ENCODE assay signal across 9 cellular contexts in the genomic region with DNA sequence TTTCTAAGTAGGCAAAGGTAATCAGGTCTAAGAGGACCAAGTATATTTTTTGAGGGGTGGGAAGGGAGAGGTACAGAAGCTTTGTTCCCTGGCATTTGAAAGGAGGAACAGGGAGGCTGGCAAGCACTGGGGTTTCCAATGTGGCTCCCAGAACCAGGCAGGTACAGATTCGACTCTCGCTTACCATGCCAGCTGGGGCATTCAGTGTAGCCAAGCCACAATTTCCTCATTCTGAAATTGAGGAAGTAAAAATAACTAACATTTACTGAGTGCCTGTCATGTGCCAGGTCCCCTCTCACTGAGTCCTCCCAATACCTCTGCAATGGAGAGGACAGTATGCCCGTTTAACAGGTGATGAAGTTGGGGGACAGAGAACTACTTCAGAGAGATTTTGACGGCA. TPM values are rescaled to one million over a fixed set of nuclear protein-coding genes. Genes with fewer than 3 reads are reported as not detected.
DNase-seq lines count a peak whose midpoint lies in the region; ATAC-seq and TF ChIP-seq lines count a peak whose summit lies in the region.
"Had no signal": no experiment of that assay in that cellular context is flagged by ENCODE, and none has a peak within 500 bp of the region (broad histone marks: within the 10 kb centered on the region; RNA-seq: fewer than 3 reads in every experiment).

No MANE protein-coding gene starts in this region.

- no peak overlapping the region for H3K4me3 ChIP-seq in naive thymus-derived CD4-positive, alpha-beta T cell (ENCODE audit: low read length)
- H3K4me3 ChIP-seq in Caco-2 (ENCODE audit: low read depth, low read length) = no peak overlapping the region

- ATAC-seq in GM19025 (IDR thresholded peaks at IDR 0.05; ENCODE audit: low read depth, unreplicated experiment) (peak; percentile 80), HG02870 (IDR thresholded peaks at IDR 0.05; ENCODE audit: unreplicated experiment) (peak; percentile 57)
- peak; percentile 81 for ATAC-seq in naive thymus-derived CD4-positive, alpha-beta T cell

- peaks cover 0 to 3% (median 0%) of the 10 kb centered on the region in 7 donors for H3K4me1 Mint-ChIP-seq in naive thymus-derived CD4-positive, alpha-beta T cell
- no peaks in the 10 kb centered on the region for H3K4me1 Mint-ChIP-seq in Caco-2 (ENCODE audit: low read depth, unreplicated experiment)

- peaks cover 15 to 39% (median 37%) of the 10 kb centered on the region in 5 donors for H3K27me3 Mint-ChIP-seq in naive thymus-derived CD4-positive, alpha-beta T cell
- peaks cover 13% of the 10 kb centered on the region for H3K27me3 Mint-ChIP-seq in Caco-2 (ENCODE audit: insufficient read depth, unreplicated experiment)

- no peaks in the 10 kb centered on the region for H3K4me1 ChIP-seq in naive thymus-derived CD4-positive, alpha-beta T cell (ENCODE audit: control insufficient read depth in 2 of 2, insufficient read depth in 2 of 2, low read length in 2 of 2)
- no peaks in the 10 kb centered on the region for H3K4me1 ChIP-seq in Caco-2

- H3K4me3 Mint-ChIP-seq in naive thymus-derived CD4-positive, alpha-beta T cell = no peak overlapping the region
- no peak overlapping the region for H3K4me3 Mint-ChIP-seq in Caco-2 (ENCODE audit: unreplicated experiment)

- POLR2A ChIA-PET in naive thymus-derived CD4-positive, alpha-beta T cell (lab: Charles Lee) = no interaction called here
- POLR2A ChIA-PET in Caco-2 (lab: Charles Lee) = no interaction called here

- no peak overlapping the region for H3K27ac Mint-ChIP-seq in naive thymus-derived CD4-positive, alpha-beta T cell
- H3K27ac Mint-ChIP-seq in Caco-2 (ENCODE audit: unreplicated experiment) = no peak overlapping the region

- CTCF ChIA-PET in naive thymus-derived CD4-positive, alpha-beta T cell (lab: Charles Lee) = no interaction called here
- CTCF ChIA-PET in Caco-2 (lab: Charles Lee) = no interaction called here

- no peaks in the 10 kb centered on the region for H3K27me3 ChIP-seq in naive thymus-derived CD4-positive, alpha-beta T cell (ENCODE audit: control insufficient read depth in 2 of 2, insufficient read depth in 2 of 2, low read length in 2 of 2)
- H3K27me3 ChIP-seq in Caco-2 (replicated peaks; ENCODE audit: control insufficient read depth, insufficient read depth, low read length) = peaks cover 2% of the 10 kb centered on the region

- BruUV-seq in Caco-2 (replicated peaks; lab: Mats Ljungman, UMichigan) = no TSS peak

- H3K36me3 Mint-ChIP-seq in naive thymus-derived CD4-positive, alpha-beta T cell = no peaks in the 10 kb centered on the region
- H3K36me3 Mint-ChIP-seq in Caco-2 (ENCODE audit: insufficient read depth, unreplicated experiment) = no peaks in the 10 kb centered on the region

- intact Hi-C loops in naive thymus-derived CD4-positive, alpha-beta T cell (cut with micrococcal nuclease) = no loop called here
- intact Hi-C loops in Caco-2 (cut with micrococcal nuclease; ENCODE audit: unreplicated experiment) = no loop called here

- DNase-seq in MV-4-11 (lab: John Stamatoyannopoulos, UW) (peak; percentile 95), NCI-H526 (lab: John Stamatoyannopoulos, UW) (no peak), SW480 (ENCODE audit: low spot score) (no peak), Caco-2 (no peak), iPS-NIHi11 (ENCODE audit: low spot score) (no peak)
- DNase-seq in naive thymus-derived CD4-positive, alpha-beta T cell = no peak
- DNase-seq: kidney had no signal

- no peaks in the 10 kb centered on the region for H3K9me3 ChIP-seq in naive thymus-derived CD4-positive, alpha-beta T cell (ENCODE audit: control insufficient read depth in 2 of 3, low read length in 3 of 3)
- no peaks in the 10 kb centered on the region for H3K9me3 ChIP-seq in Caco-2

- no peaks in the 10 kb centered on the region for H3K9me3 Mint-ChIP-seq in naive thymus-derived CD4-positive, alpha-beta T cell
- no peaks in the 10 kb centered on the region for H3K9me3 Mint-ChIP-seq in Caco-2 (ENCODE audit: unreplicated experiment)

- no peaks in the 10 kb centered on the region for H3K36me3 ChIP-seq in naive thymus-derived CD4-positive, alpha-beta T cell (ENCODE audit: control insufficient read depth in 2 of 3, insufficient read depth in 3 of 3, low read length in 3 of 3)
- H3K36me3 ChIP-seq in Caco-2 (ENCODE audit: control insufficient read depth, insufficient read depth, low read length) = no peaks in the 10 kb centered on the region

- H3K27ac ChIP-seq in naive thymus-derived CD4-positive, alpha-beta T cell (ENCODE audit: low read depth, low read length) = no peak overlapping the region

- no peak for TF ChIP-seq CTCF in Caco-2 (IDR thresholded peaks at IDR 0.05; ENCODE audit: insufficient read depth in 1 of 2, low read depth in 1 of 2, low read length in 1 of 2, severe bottlenecking in 1 of 2, unreplicated experiment in 1 of 2)

RNA-seq across cellular contexts. Expression of gene BET1, which starts 45.9 kb away (rescaled TPM):
- total RNA-seq in naive thymus-derived CD4-positive, alpha-beta T cell = 10 to 100 TPM in 4 of 5 experiments, 1 to 10 TPM in 1; 9.9 to 37.6 (median 25.2) TPM
- 10 to 100 TPM; 10.4 to 13.9 TPM for polyA plus RNA-seq in naive thymus-derived CD4-positive, alpha-beta T cell
- 19.9 TPM in 2 replicates for total RNA-seq in Caco-2 (2022)
